ENCODE assay signal across 1 cellular context in the genomic region with DNA sequence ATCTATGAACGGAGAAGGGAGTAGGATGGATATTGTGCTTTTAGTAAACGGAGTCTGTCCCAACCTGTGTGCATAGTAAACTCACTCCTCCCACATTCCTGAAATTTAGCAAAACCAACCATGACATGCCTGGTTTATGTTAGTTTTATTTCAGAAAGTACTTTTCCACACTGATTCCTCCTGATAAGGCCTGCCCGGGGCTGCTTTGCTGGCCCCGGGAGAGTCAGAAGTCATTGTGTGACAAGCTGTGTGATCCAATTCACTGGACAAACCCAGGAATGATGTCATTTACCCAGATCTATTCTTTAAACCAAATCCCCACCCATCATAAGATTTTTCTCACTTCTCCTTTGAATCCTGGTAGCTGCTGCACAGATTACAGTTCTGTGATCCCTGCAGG.
TF ChIP-seq lines count a peak whose summit lies in the region.

No MANE protein-coding gene starts in this region.

TF ChIP-seq in GM12878, 131 proteins besides CTCF, POLR2A, EP300 and RAD21 (continued from another document):
- TF ChIP-seq JUNB (IDR thresholded peaks at IDR 0.05) (peak; percentile 31; the same call in 1 of the 2 replicates), EED (IDR thresholded peaks at IDR 0.05; ENCODE audit: low read depth) (peak; percentile 62), CREB1 (IDR thresholded peaks at IDR 0.05; ENCODE audit: low read depth) (peak; percentile 40; the same call in 1 of the 2 replicates), E2F8 (IDR thresholded peaks at IDR 0.05; ENCODE audit: low read depth, partially characterized antibody) (no peak), IKZF2 (IDR thresholded peaks at IDR 0.05) (peak; percentile 56 to 63)
